Comparison of ENCODE assay signal across 16 cellular contexts in genomic region chr16:66895999-66896398, GRCh38. TPM values are rescaled to one million over a fixed set of nuclear protein-coding genes. Genes with fewer than 3 reads are reported as not detected.
DNase-seq lines count a peak whose midpoint lies in the region; ATAC-seq, FAIRE-seq and TF ChIP-seq lines count a peak whose summit lies in the region.
"Had no signal": no experiment of that assay in that cellular context is flagged by ENCODE, and none has a peak within 500 bp of the region (broad histone marks: within the 10 kb centered on the region; RNA-seq: fewer than 3 reads in every experiment).

No MANE protein-coding gene starts in this region.

- peak; percentile 16 for DNase-seq in left ventricle myocardium superior
- no peak for DNase-seq in Right ventricle myocardium superior
- DNase-seq in kidney = peak; percentile 58
- no peak for DNase-seq in D721Med (ENCODE audit: insufficient read length, low spot score)
- DNase-seq in middle frontal gyrus (ENCODE audit: extremely low spot score, low spot score) = no peak
- DNase-seq in left lung = no peak
- DNase-seq: activated CD4-positive, alpha-beta T cell treated with anti-CD3 and anti-CD28 coated beads, Interleukin-2, amount 10 ng/mL, durations not matched to agents 24 days and 14 days; activated T-cell treated with anti-CD3 and anti-CD28 coated beads, Interleukin-2, amount 50 U/mL, for 48 hours; CD4-positive, alpha-beta T cell; stimulated activated CD8-positive, alpha-beta memory T cell treated with anti-CD3 and anti-CD28 coated beads, Interleukin-4, amount 100 ng/mL, for 48 hours; T-helper 9 cell had no signal

- no peaks in the 10 kb centered on the region for H3K27me3 ChIP-seq in left lung

- FAIRE-seq in kidney (lab: Jason Lieb, UNC) = no peak
- FAIRE-seq in D721Med (lab: Jason Lieb, UNC) = no peak
- FAIRE-seq: urothelium cell line had no signal

- no peak overlapping the region for H3K9ac ChIP-seq in kidney (ENCODE audit: low read length in 2 of 2)

- intact Hi-C loops in left ventricle myocardium superior (cut with micrococcal nuclease) = no loop called here
- intact Hi-C loops in Right ventricle myocardium superior (cut with DNase I) = no loop called here
- intact Hi-C loops in kidney (cut with DNase I) = no loop called here
- intact Hi-C loops in left lung (cut with DNase I) = no loop called here

- no peak for TF ChIP-seq CTCF in kidney (IDR thresholded peaks at IDR 0.05; ENCODE audit: borderline replicate concordance, extremely low read depth, insufficient read depth)
- TF ChIP-seq CTCF in D721Med (IDR thresholded peaks at IDR 0.05; ENCODE audit: insufficient read depth, missing control alignments) = no peak
- no peak for TF ChIP-seq CTCF in left lung (IDR thresholded peaks at IDR 0.05)

- H3K27ac ChIP-seq in kidney (ENCODE audit: low read depth in 2 of 2, low read length in 2 of 2) (no peak overlapping the region), left lung (no peak overlapping the region)
- H3K27ac ChIP-seq: lower lobe of right lung had no signal

- no peaks in the 10 kb centered on the region for H3K36me3 ChIP-seq in kidney (ENCODE audit: control insufficient read depth in 1 of 2, insufficient read depth in 2 of 2, low read length in 2 of 2)
- H3K36me3 ChIP-seq in left lung = no peaks in the 10 kb centered on the region
- H3K36me3 ChIP-seq: lower lobe of right lung had no signal

- no peak for ATAC-seq in left ventricle myocardium superior
- no peak for ATAC-seq in Right ventricle myocardium superior (ENCODE audit: poor library complexity)
- ATAC-seq in left lung = no peak

- H3K9me3 ChIP-seq in kidney (ENCODE audit: control insufficient read depth in 1 of 2, low read length in 2 of 2) (no peaks in the 10 kb centered on the region), left lung (no peaks in the 10 kb centered on the region)
- H3K9me3 ChIP-seq: lower lobe of right lung had no signal

- H3K4me3 ChIP-seq in kidney (ENCODE audit: low read length in 2 of 2) = no peak overlapping the region
- no peak overlapping the region for H3K4me3 ChIP-seq in left lung
- H3K4me3 ChIP-seq: lower lobe of right lung had no signal

- peaks cover 20 to 27% of the 10 kb centered on the region in 2 donors for H3K4me1 ChIP-seq in kidney (ENCODE audit: control insufficient read depth in 1 of 2, insufficient read depth in 1 of 2, low read depth in 1 of 2, low read length in 2 of 2)
- peaks cover 14 to 17% of the 10 kb centered on the region in 2 donors for H3K4me1 ChIP-seq in left lung

RNA-seq across cellular contexts. Expression of gene PDP2, which starts 15.7 kb away (rescaled TPM):
- total RNA-seq in left ventricle myocardium superior = 2.2 TPM
- 3.3 TPM for total RNA-seq in Right ventricle myocardium superior
- total RNA-seq in kidney = 9.2 TPM
- 5.1 TPM for polyA plus RNA-seq in kidney (ENCODE audit: insufficient read depth, low read depth, low replicate concordance)
- 10 to 100 TPM; 17.4 to 36.3 TPM for total RNA-seq in left lung

RNA-seq across cellular contexts. Expression of gene CDH16, which starts 22.7 kb away (rescaled TPM):
- total RNA-seq in left ventricle myocardium superior (not detected), Right ventricle myocardium superior (0.13 TPM), kidney (1,188 TPM), left lung (under 1 TPM in 1 of 2 donors, not detected in 1; 0.32 TPM)
- polyA plus RNA-seq in kidney (ENCODE audit: insufficient read depth, low read depth, low replicate concordance) = 1,180 TPM
- total RNA-seq: A172; activated CD4-positive, alpha-beta T cell treated with anti-CD3 and anti-CD28 coated beads, Interleukin-2, amount 10 ng/mL, durations not matched to agents 24 days and 14 days; CD4-positive, alpha-beta T cell; Daoy; lower lobe of right lung had no signal
- polyA plus RNA-seq: neural cell had no signal

RNA-seq across cellular contexts. Expression of gene RRAD, which starts 29.3 kb away (rescaled TPM):
- total RNA-seq in left ventricle myocardium superior (86.7 TPM), Right ventricle myocardium superior (95.4 TPM), kidney (90.9 TPM), left lung (10 to 100 TPM in 1 of 2 donors, 1 to 10 TPM in 1; 8.2 to 31.8 TPM)
- 14.3 TPM for polyA plus RNA-seq in kidney (ENCODE audit: insufficient read depth, low read depth, low replicate concordance)

RNA-seq across cellular contexts. Expression of gene CIAO2B, which starts 38.2 kb away (rescaled TPM):
- 114 TPM for total RNA-seq in left ventricle myocardium superior
- 103 TPM for total RNA-seq in Right ventricle myocardium superior
- total RNA-seq in kidney = 71.2 TPM
- 284 TPM for polyA plus RNA-seq in kidney (ENCODE audit: insufficient read depth, low read depth, low replicate concordance)
- 10 to 100 TPM; 81.7 to 82.5 TPM for total RNA-seq in left lung

RNA-seq across cellular contexts. Expression of gene CES2, which starts 39.3 kb away (rescaled TPM):
- total RNA-seq in left ventricle myocardium superior (103 TPM), Right ventricle myocardium superior (114 TPM), kidney (72.1 TPM), left lung (10 to 100 TPM; 31.7 to 38.4 TPM)
- 76.9 TPM for polyA plus RNA-seq in kidney (ENCODE audit: insufficient read depth, low read depth, low replicate concordance)

Comparison
In these comparisons a context has a peak if more than half of its experiments do, and no peak if none do; other contexts are left out.
1. DNase-seq: peak in left ventricle myocardium superior (single experiment) and kidney (single experiment); none in Right ventricle myocardium superior (single experiment), D721Med (single experiment), middle frontal gyrus (single experiment) and left lung (0 of 2).
2. RNA of gene CDH16, which starts 22.7 kb away (total RNA-seq): 1,188 TPM in kidney (single experiment); 0.32 TPM in left lung, 0.13 TPM in Right ventricle myocardium superior (single experiment) and not detected in left ventricle myocardium superior (single experiment); every median in the first group is over 100 times any median in the second.